ENCODE assay signal across 14 cellular contexts in the genomic region with DNA sequence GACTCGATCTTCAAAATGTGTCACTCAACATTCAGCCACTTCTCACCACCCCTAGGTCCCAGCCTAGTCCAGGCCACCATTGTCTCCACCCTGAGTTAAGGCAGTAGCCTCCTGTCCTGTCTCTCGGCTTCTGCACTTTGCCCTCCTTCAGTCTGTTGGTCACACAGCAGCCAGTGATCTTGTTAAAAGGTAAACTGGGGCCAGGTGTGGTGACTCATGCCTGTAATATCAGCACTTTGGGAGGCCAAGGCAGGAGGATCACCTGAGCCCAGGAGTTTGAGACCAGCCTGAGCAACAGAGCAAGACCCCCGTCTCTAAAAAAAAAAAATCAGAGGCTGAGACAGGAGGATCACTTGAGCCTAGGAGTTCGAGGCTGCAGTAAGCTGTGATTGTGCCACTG. TPM values are rescaled to one million over a fixed set of nuclear protein-coding genes. Genes with fewer than 3 reads are reported as not detected.
A peak's percentile ranks its signal among the peaks of the same experiment; 100 is the strongest.
DNase-seq lines count a peak whose midpoint lies in the region; ATAC-seq and TF ChIP-seq lines count a peak whose summit lies in the region.
"Had no signal": no experiment of that assay in that cellular context is flagged by ENCODE, and none has a peak within 500 bp of the region (broad histone marks: within the 10 kb centered on the region; RNA-seq: fewer than 3 reads in every experiment).

No MANE protein-coding gene starts in this region.

- intact Hi-C loops in activated CD4-positive, alpha-beta T cell treated with anti-CD3 and anti-CD28 coated beads for 36 hours (cut with DNase I, micrococcal nuclease): no loop called here
- intact Hi-C loops in mucosa of descending colon (cut with DNase I, micrococcal nuclease) (no loop called here), transverse colon (cut with DNase I; ENCODE audit: low total_unique reads) (no loop called here)

- H3K9me3 Mint-ChIP-seq in activated CD4-positive, alpha-beta T cell treated with anti-CD3 and anti-CD28 coated beads for 36 hours (ENCODE audit: low read depth): no peaks in the 10 kb centered on the region

- TF ChIP-seq EP300 in transverse colon (IDR thresholded peaks at IDR 0.05; ENCODE audit: low read depth): no peak

- H3K36me3 ChIP-seq in mucosa of descending colon (ENCODE audit: low read depth): peaks cover 3% of the 10 kb centered on the region
- peaks cover 0 to 16% (median 3%) of the 10 kb centered on the region in 4 donors for H3K36me3 ChIP-seq in transverse colon
- H3K36me3 ChIP-seq: HAP-1 had no signal

- no peak overlapping the region for H3K4me3 Mint-ChIP-seq in activated CD4-positive, alpha-beta T cell treated with anti-CD3 and anti-CD28 coated beads for 36 hours
- H3K4me3 Mint-ChIP-seq in T-helper 17 cell: no peak overlapping the region

- in situ Hi-C loops in transverse colon (cut with MboI; ENCODE audit: low pct_ligation_motif_present in 1 of 4, low pct_unique_long_range_greater_than_20kb in 1 of 4, low sequenced_read_pairs in 3 of 4): no loop called here

- no peaks in the 10 kb centered on the region for H3K9me3 ChIP-seq in T-helper 17 cell (ENCODE audit: control insufficient read depth, low read length, poor library complexity, severe bottlenecking)
- no peaks in the 10 kb centered on the region for H3K9me3 ChIP-seq in mucosa of descending colon
- no peaks in the 10 kb centered on the region for H3K9me3 ChIP-seq in transverse colon
- H3K9me3 ChIP-seq: BLaER1, HAP-1 had no signal

- H3K27me3 Mint-ChIP-seq in activated CD4-positive, alpha-beta T cell treated with anti-CD3 and anti-CD28 coated beads for 36 hours: no peaks in the 10 kb centered on the region
- no peaks in the 10 kb centered on the region for H3K27me3 Mint-ChIP-seq in T-helper 17 cell

- no peak for DNase-seq in activated CD4-positive, alpha-beta T cell treated with anti-CD3 and anti-CD28 coated beads for 36 hours
- no peak for DNase-seq in activated CD4-positive, alpha-beta T cell treated with anti-CD3 and anti-CD28 coated beads for 1 hour
- DNase-seq in T-helper 17 cell (no peak), mucosa of descending colon (peak in 1 of 3 donors; percentile 21), transverse colon (peak; percentile 47), AG08395 (ENCODE audit: low spot score) (no peak), DMS79 treated with DMSO at 0.1 percent for 48 hours (lab: John Stamatoyannopoulos, UW) (no peak), NCI-H69 (lab: John Stamatoyannopoulos, UW) (no peak)
- DNase-seq: AML-193, DND-41, GDM1 had no signal

- H3K4me3 ChIP-seq in mucosa of descending colon (no peak overlapping the region), transverse colon (no peak overlapping the region)
- H3K4me3 ChIP-seq: BLaER1, HAP-1 had no signal

- WGBS in transverse colon (ENCODE audit: low coverage in 1 of 2), 2 donors: 85 to 100% methylated on average over 2 to 4 of the region's 4 CpGs

- TF ChIP-seq CTCF in mucosa of descending colon (IDR thresholded peaks at IDR 0.05) (no peak), transverse colon (IDR thresholded peaks at IDR 0.05) (no peak)

- peaks cover 22% of the 10 kb centered on the region for H3K36me3 Mint-ChIP-seq in activated CD4-positive, alpha-beta T cell treated with anti-CD3 and anti-CD28 coated beads for 36 hours (ENCODE audit: low read depth)
- H3K36me3 Mint-ChIP-seq in T-helper 17 cell (ENCODE audit: low read depth): peaks cover 2% of the 10 kb centered on the region

- no peak overlapping the region for H3K27ac ChIP-seq in transverse colon
- H3K27ac ChIP-seq: 22Rv1, BLaER1 had no signal

- peak overlapping the region; percentile 37 for H3K27ac Mint-ChIP-seq in activated CD4-positive, alpha-beta T cell treated with anti-CD3 and anti-CD28 coated beads for 36 hours
- H3K27ac Mint-ChIP-seq in T-helper 17 cell: peak overlapping the region; percentile 84

- POLR2A ChIA-PET in activated CD4-positive, alpha-beta T cell treated with anti-CD3 and anti-CD28 coated beads for 36 hours (lab: Charles Lee): no interaction called here

- TF ChIP-seq POLR2A in transverse colon (IDR thresholded peaks at IDR 0.05): no peak

- H3K4me1 Mint-ChIP-seq in activated CD4-positive, alpha-beta T cell treated with anti-CD3 and anti-CD28 coated beads for 36 hours: no peaks in the 10 kb centered on the region
- H3K4me1 Mint-ChIP-seq in T-helper 17 cell: peaks cover 9% of the 10 kb centered on the region

- no peaks in the 10 kb centered on the region for H3K27me3 ChIP-seq in transverse colon
- H3K27me3 ChIP-seq: BLaER1 had no signal

- CTCF ChIA-PET in activated CD4-positive, alpha-beta T cell treated with anti-CD3 and anti-CD28 coated beads for 36 hours (lab: Charles Lee): no interaction called here

- peaks cover 10% of the 10 kb centered on the region for H3K4me1 ChIP-seq in mucosa of descending colon (ENCODE audit: low read depth)
- H3K4me1 ChIP-seq in transverse colon: no peaks in the 10 kb centered on the region
- H3K4me1 ChIP-seq: BLaER1, HAP-1 had no signal

- no peak for ATAC-seq in activated CD4-positive, alpha-beta T cell treated with anti-CD3 and anti-CD28 coated beads for 36 hours
- no peak for ATAC-seq in T-helper 17 cell
- peak; percentile 96 for ATAC-seq in mucosa of descending colon

RNA-seq across cellular contexts. Expression of gene WWP2, which starts 25.8 kb away (rescaled TPM):
- total RNA-seq in activated CD4-positive, alpha-beta T cell treated with anti-CD3 and anti-CD28 coated beads for 36 hours: 10 to 100 TPM; 43.3 to 44.6 TPM
- total RNA-seq in T-helper 17 cell (10 to 100 TPM; 60.6 to 64.9 TPM), mucosa of descending colon (100 to 1,000 TPM in 1 of 3 donors, 10 to 100 TPM in 2; 70.2 to 110 (median 94.2) TPM), transverse colon (100 to 1,000 TPM in 1 of 4 donors, 10 to 100 TPM in 3; 66.8 to 157 (median 73.7) TPM)

RNA-seq across cellular contexts. Expression of gene NOB1, which starts 33.2 kb away (rescaled TPM):
- 100 to 1,000 TPM; 109 to 112 TPM for total RNA-seq in activated CD4-positive, alpha-beta T cell treated with anti-CD3 and anti-CD28 coated beads for 36 hours
- total RNA-seq in T-helper 17 cell (10 to 100 TPM; 32.1 to 36.8 TPM), mucosa of descending colon (10 to 100 TPM; 36.1 to 38.9 (median 36.4) TPM), transverse colon (10 to 100 TPM; 21.2 to 60.2 (median 34.0) TPM)
